Comparison of ENCODE assay signal across 8 cellular contexts in genomic region chr14:69685217-69685616, GRCh38.
A peak's percentile ranks its signal among the peaks of the same experiment; 100 is the strongest.
DNase-seq lines count a peak whose midpoint lies in the region; ATAC-seq and TF ChIP-seq lines count a peak whose summit lies in the region.

No MANE protein-coding gene starts in this region.

- H3K27ac ChIP-seq in OCI-LY3 (ENCODE audit: low read length) (peak overlapping the region; percentile 63), MM.1S (ENCODE audit: low read length) (no peak overlapping the region)

- H3K9me3 ChIP-seq in OCI-LY3 (ENCODE audit: insufficient read depth, low read length) (no peaks in the 10 kb centered on the region), MM.1S (replicated peaks; ENCODE audit: insufficient read depth, low read length) (no peaks in the 10 kb centered on the region)

- no peak overlapping the region for H3K4me3 Mint-ChIP-seq in activated naive CD8-positive, alpha-beta T cell treated with anti-CD3 and anti-CD28 coated beads, Interleukin-2, amount 10 ng/mL, durations not matched to agents 7 days and 5 days

- DNase-seq in DMS79 treated with DMSO at 0.1 percent for 48 hours (lab: John Stamatoyannopoulos, UW): peak; percentile 86
- DNase-seq in activated naive CD8-positive, alpha-beta T cell treated with anti-CD3 and anti-CD28 coated beads, Interleukin-2, amount 10 ng/mL, durations not matched to agents 7 days and 5 days: no peak
- no peak for DNase-seq in omental fat pad (ENCODE audit: low spot score)
- DNase-seq in NCI-H146 treated with DMSO at 0.1 percent for 48 hours (lab: John Stamatoyannopoulos, UW; ENCODE audit: unreplicated experiment): no peak
- DNase-seq in MM.1S: no peak
- no peak for DNase-seq in NOMO-1 treated with dmso at 0.1 percent for 144 hours (lab: John Stamatoyannopoulos, UW; ENCODE audit: unreplicated experiment)

- POLR2A ChIA-PET in activated naive CD8-positive, alpha-beta T cell treated with anti-CD3 and anti-CD28 coated beads, Interleukin-2, amount 10 ng/mL, durations not matched to agents 7 days and 5 days (lab: Charles Lee): interaction anchor here (0.8 kb wide), 1 partner anchor 12 kb away, joined by 3 read pairs; no protein-coding TSS in a partner anchor

- H3K4me3 ChIP-seq in OCI-LY3 (ENCODE audit: low read length) (peak overlapping the region; percentile 34), MM.1S (ENCODE audit: low read length) (no peak overlapping the region)

- H3K27me3 Mint-ChIP-seq in activated naive CD8-positive, alpha-beta T cell treated with anti-CD3 and anti-CD28 coated beads, Interleukin-2, amount 10 ng/mL, durations not matched to agents 7 days and 5 days: no peaks in the 10 kb centered on the region

- H4K20me1 ChIP-seq in OCI-LY3 (ENCODE audit: insufficient read depth, low read length) (peaks cover 47% of the 10 kb centered on the region), MM.1S (ENCODE audit: insufficient read depth, low read length) (no peaks in the 10 kb centered on the region)

- TF ChIP-seq CTCF in OCI-LY3 (IDR thresholded peaks at IDR 0.05; ENCODE audit: low read depth, low read length): no peak
- no peak for TF ChIP-seq CTCF in omental fat pad (IDR thresholded peaks at IDR 0.05)
- TF ChIP-seq CTCF in MM.1S (IDR thresholded peaks at IDR 0.05; ENCODE audit: low read length): no peak

- H3K9ac ChIP-seq in OCI-LY3 (ENCODE audit: low read length): peak overlapping the region; percentile 7; the same call in 1 of the 2 replicates
- no peak overlapping the region for H3K9ac ChIP-seq in MM.1S (ENCODE audit: low read length)

- peaks cover 54% of the 10 kb centered on the region for H3K4me1 ChIP-seq in OCI-LY3 (ENCODE audit: low read length)
- H3K4me1 ChIP-seq in MM.1S (ENCODE audit: low read length): peaks cover 10% of the 10 kb centered on the region; the same call in 1 of the 2 replicates

- no peaks in the 10 kb centered on the region for H3K9me2 ChIP-seq in MM.1S (replicated peaks; ENCODE audit: insufficient read depth, low read length)

- peaks cover 56% of the 10 kb centered on the region for H3K79me2 ChIP-seq in OCI-LY3 (ENCODE audit: low read length)
- H3K79me2 ChIP-seq in MM.1S (ENCODE audit: low read length): peaks cover 71% of the 10 kb centered on the region

- H3K27me3 ChIP-seq in OCI-LY3 (ENCODE audit: low read depth, low read length) (no peaks in the 10 kb centered on the region), MM.1S (replicated peaks; ENCODE audit: insufficient read depth, low read length) (no peaks in the 10 kb centered on the region)

- ATAC-seq in activated naive CD8-positive, alpha-beta T cell treated with anti-CD3 and anti-CD28 coated beads, Interleukin-2, amount 10 ng/mL, durations not matched to agents 7 days and 5 days (ENCODE audit: low read depth): peak; percentile 75
- ATAC-seq in omental fat pad (ENCODE audit: low FRiP score): peak; percentile 65
- ATAC-seq in GM19452 (IDR thresholded peaks at IDR 0.05; ENCODE audit: unreplicated experiment): no peak

- peak overlapping the region; percentile 37 for H3K27ac Mint-ChIP-seq in activated naive CD8-positive, alpha-beta T cell treated with anti-CD3 and anti-CD28 coated beads, Interleukin-2, amount 10 ng/mL, durations not matched to agents 7 days and 5 days

- H3K4me2 ChIP-seq in OCI-LY3 (ENCODE audit: low read length) (peak overlapping the region; percentile 61), MM.1S (ENCODE audit: low read depth, low read length) (no peak overlapping the region)

- H3F3A ChIP-seq in MM.1S (ENCODE audit: insufficient read depth, low read length): no peaks in the 10 kb centered on the region

- H3K4me1 Mint-ChIP-seq in activated naive CD8-positive, alpha-beta T cell treated with anti-CD3 and anti-CD28 coated beads, Interleukin-2, amount 10 ng/mL, durations not matched to agents 7 days and 5 days: peaks cover 43% of the 10 kb centered on the region

- H3K9me3 Mint-ChIP-seq in activated naive CD8-positive, alpha-beta T cell treated with anti-CD3 and anti-CD28 coated beads, Interleukin-2, amount 10 ng/mL, durations not matched to agents 7 days and 5 days: no peaks in the 10 kb centered on the region

- H3K36me3 ChIP-seq in OCI-LY3 (replicated peaks; ENCODE audit: low read depth, low read length) (no peaks in the 10 kb centered on the region), MM.1S (replicated peaks; ENCODE audit: insufficient read depth, low read length) (no peaks in the 10 kb centered on the region)

- H2AFZ ChIP-seq in OCI-LY3 (ENCODE audit: low read depth, low read length) (no peak overlapping the region), MM.1S (ENCODE audit: low read length) (no peak overlapping the region)

- H3K36me3 Mint-ChIP-seq in activated naive CD8-positive, alpha-beta T cell treated with anti-CD3 and anti-CD28 coated beads, Interleukin-2, amount 10 ng/mL, durations not matched to agents 7 days and 5 days: peaks cover 28% of the 10 kb centered on the region
